In the genomic region with DNA sequence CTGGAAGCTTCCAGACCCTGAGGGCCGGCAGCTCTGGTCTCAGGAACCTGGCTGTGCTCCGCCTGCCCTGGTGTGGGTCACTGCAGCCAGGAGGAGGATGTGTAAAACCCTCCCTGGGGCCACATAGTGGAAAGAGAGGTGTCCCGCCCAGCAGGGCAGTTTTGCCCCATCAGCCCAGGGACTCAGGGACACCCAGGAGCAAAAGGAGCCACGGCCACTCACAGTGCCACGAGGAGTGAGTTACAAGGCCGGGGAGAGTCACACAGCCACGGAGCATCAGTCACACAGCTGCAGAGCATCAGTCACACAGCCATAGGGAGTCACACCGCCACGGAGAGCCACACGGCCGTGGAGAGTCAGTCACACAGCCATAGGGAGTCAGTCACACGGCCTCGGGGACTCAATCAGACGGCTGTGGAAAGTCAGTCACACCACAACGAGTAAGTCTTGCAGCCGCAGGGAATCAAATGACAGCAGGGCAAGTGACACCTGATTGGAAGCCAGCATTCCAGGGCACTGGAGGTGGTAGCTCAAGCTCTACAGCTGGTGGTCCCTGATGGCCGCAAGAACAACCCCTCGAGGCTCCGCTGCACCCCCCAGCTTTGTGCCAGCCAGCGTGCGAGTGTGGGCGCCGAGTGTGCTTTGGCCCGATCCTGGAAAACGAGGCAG, we compare ENCODE assay signal across 17 cellular contexts.
"Had no signal": no experiment of that assay in that cellular context is flagged by ENCODE, and none has a peak within 500 bp of the region (broad histone marks: within the 10 kb centered on the region; RNA-seq: fewer than 3 reads in every experiment).

No MANE protein-coding gene starts in this region.

- H3K9ac ChIP-seq: SK-N-SH had no signal

- ATAC-seq: left lung, natural killer cell, T-cell, WTC11 had no signal

- H3K36me3 ChIP-seq: left lung, thoracic aorta had no signal

- H3K4me2 ChIP-seq: SK-N-SH had no signal

- H3K9me3 ChIP-seq: left lung, SK-N-SH, thoracic aorta had no signal

- H3K27ac ChIP-seq: dorsolateral prefrontal cortex, left lung, thoracic aorta had no signal

- H3K27me3 ChIP-seq: dorsolateral prefrontal cortex had no signal

- H3K4me3 ChIP-seq: dorsolateral prefrontal cortex, left lung, thoracic aorta had no signal

- DNase-seq: activated CD4-positive, alpha-beta memory T cell treated with anti-CD3 and anti-CD28 coated beads for 36 hours; activated CD4-positive, alpha-beta T cell treated with anti-CD3 and anti-CD28 coated beads for 4 hours; activated naive CD4-positive, alpha-beta T cell treated with Interleukin-2 at 50 U/mL for 16 hours; activated naive CD8-positive, alpha-beta T cell treated with anti-CD3 and anti-CD28 coated beads, Interleukin-2, amount 10 ng/mL, durations not matched to agents 7 days and 5 days; hypothalamus; islet precursor cell; left lung; mesenchymal stem cell; natural killer cell; SK-N-SH; small intestine; stimulated activated CD4-positive, alpha-beta T cell treated with anti-CD3 and anti-CD28 coated beads, Interleukin-15, amount 100 ng/mL, for 24 hours; stimulated activated CD4-positive, alpha-beta T cell treated with anti-CD3 and anti-CD28 coated beads, Interleukin-4, amount 100 ng/mL, for 1 hour; T-cell had no signal
